In genomic region chr3:32493437-32494414, GRCh38 we compare ENCODE assay signal across 10 cellular contexts. TPM values are rescaled to one million over a fixed set of nuclear protein-coding genes. Genes with fewer than 3 reads are reported as not detected.
DNase-seq lines count a peak whose midpoint lies in the region; ATAC-seq and TF ChIP-seq lines count a peak whose summit lies in the region.
"Had no signal": no experiment of that assay in that cellular context is flagged by ENCODE, and none has a peak within 500 bp of the region (broad histone marks: within the 10 kb centered on the region; RNA-seq: fewer than 3 reads in every experiment).

No MANE protein-coding gene starts in this region.

- no peaks in the 10 kb centered on the region for H4K20me1 ChIP-seq in mammary epithelial cell (ENCODE audit: insufficient read depth, low read length)

- ATAC-seq in HG02885 (IDR thresholded peaks at IDR 0.05; ENCODE audit: poor library complexity, unreplicated experiment): peak; percentile 81
- peak; percentile 28 for ATAC-seq in upper lobe of right lung
- ATAC-seq: heart right ventricle had no signal

- TF ChIP-seq CTCF in mammary epithelial cell (conservative IDR thresholded peaks at IDR 0.05 in 1 of 2, IDR thresholded peaks at IDR 0.05 in 1 of 2; ENCODE audit: extremely low read depth in 1 of 2, insufficient read depth in 1 of 2, low read depth in 1 of 2, low read length in 2 of 2): no peak
- no peak for TF ChIP-seq CTCF in breast epithelium (IDR thresholded peaks at IDR 0.05)
- no peak for TF ChIP-seq CTCF in VCaP (conservative IDR thresholded peaks at IDR 0.05)
- TF ChIP-seq CTCF in upper lobe of right lung (IDR thresholded peaks at IDR 0.05): no peak
- no peak for TF ChIP-seq CTCF in uterus (IDR thresholded peaks at IDR 0.05)

- CTCF ChIA-PET in mammary epithelial cell (lab: Charles Lee; ENCODE audit: low non-redundant PET): no interaction called here

- H3K27ac ChIP-seq in mammary epithelial cell (ENCODE audit: insufficient read depth, low read depth, low read length) (peak overlapping the region; percentile 16), breast epithelium (peak overlapping the region in 1 of 2 donors; percentile 38), VCaP (peak overlapping the region; percentile 84), upper lobe of right lung (no peak overlapping the region), uterus (no peak overlapping the region)
- H3K27ac ChIP-seq: heart right ventricle had no signal

- no peak overlapping the region for H3K9ac ChIP-seq in mammary epithelial cell (ENCODE audit: insufficient read depth, low read length)

- H3K4me1 ChIP-seq in mammary epithelial cell (ENCODE audit: insufficient read depth, low read length): peaks cover 31% of the 10 kb centered on the region
- H3K4me1 ChIP-seq in breast epithelium: peaks cover 0 to 11% of the 10 kb centered on the region in 2 donors
- peaks cover 24% of the 10 kb centered on the region for H3K4me1 ChIP-seq in upper lobe of right lung
- peaks cover 0 to 6% of the 10 kb centered on the region in 2 donors for H3K4me1 ChIP-seq in uterus

- no TSS peak for BruUV-seq in mammary epithelial cell (replicated peaks; lab: Mats Ljungman, UMichigan)

- H3K79me2 ChIP-seq in mammary epithelial cell (ENCODE audit: insufficient read depth, low read length): peaks cover 62% of the 10 kb centered on the region

- no peaks in the 10 kb centered on the region for H3K27me3 ChIP-seq in mammary epithelial cell (ENCODE audit: insufficient read depth, low read length)
- H3K27me3 ChIP-seq in breast epithelium: no peaks in the 10 kb centered on the region
- H3K27me3 ChIP-seq in upper lobe of right lung: no peaks in the 10 kb centered on the region
- H3K27me3 ChIP-seq in uterus: no peaks in the 10 kb centered on the region
- H3K27me3 ChIP-seq: heart right ventricle had no signal

- no peak overlapping the region for H2AFZ ChIP-seq in mammary epithelial cell (ENCODE audit: low read depth, low read length)

- DNase-seq in mammary epithelial cell: peak; percentile 81
- DNase-seq in breast epithelium (ENCODE audit: low spot score in 2 of 2): no peak
- DNase-seq in upper lobe of right lung: no peak
- no peak for DNase-seq in NCI-H146 (lab: John Stamatoyannopoulos, UW)
- DNase-seq in NCI-H1417 (lab: John Stamatoyannopoulos, UW): no peak
- no peak for DNase-seq in uterus
- DNase-seq: activated naive CD4-positive, alpha-beta T cell treated with Interleukin-2 at 50 U/mL for 16 hours; heart right ventricle had no signal

- no peak overlapping the region for H3K4me3 ChIP-seq in mammary epithelial cell (replicated peaks in 1 of 3; ENCODE audit: insufficient read depth in 1 of 3, low read depth in 2 of 3, low read length in 3 of 3)
- no peak overlapping the region for H3K4me3 ChIP-seq in breast epithelium
- H3K4me3 ChIP-seq in upper lobe of right lung: no peak overlapping the region
- no peak overlapping the region for H3K4me3 ChIP-seq in uterus
- H3K4me3 ChIP-seq: heart right ventricle had no signal

- in situ Hi-C loops in mammary epithelial cell (cut with MboI; ENCODE audit: low sequenced_read_pairs in 2 of 2): no loop called here

- WGBS in mammary epithelial cell (ENCODE audit: low coverage, missing lambda C conversion rate): 82% methylated on average over 3 of the region's 3 CpGs

- H3K4me2 ChIP-seq in mammary epithelial cell (ENCODE audit: insufficient read depth, low read depth, low read length): peak overlapping the region; percentile 11

- dilution Hi-C loops in mammary epithelial cell (cut with HindIII; ENCODE audit: low sequenced_read_pairs): no loop called here

- no peaks in the 10 kb centered on the region for H3K9me3 ChIP-seq in mammary epithelial cell (replicated peaks; ENCODE audit: insufficient read depth, low read length)
- no peaks in the 10 kb centered on the region for H3K9me3 ChIP-seq in breast epithelium
- H3K9me3 ChIP-seq in upper lobe of right lung: no peaks in the 10 kb centered on the region
- no peaks in the 10 kb centered on the region for H3K9me3 ChIP-seq in uterus
- H3K9me3 ChIP-seq: heart right ventricle had no signal

- H3K36me3 ChIP-seq in mammary epithelial cell (ENCODE audit: insufficient read depth, low read length) (no peaks in the 10 kb centered on the region), breast epithelium (no peaks in the 10 kb centered on the region), upper lobe of right lung (peaks cover 18% of the 10 kb centered on the region), uterus (no peaks in the 10 kb centered on the region)

- TF ChIP-seq POLR2A in breast epithelium (IDR thresholded peaks at IDR 0.05): no peak
- no peak for TF ChIP-seq POLR2A in uterus (IDR thresholded peaks at IDR 0.05)

- intact Hi-C loops in mammary epithelial cell (cut with micrococcal nuclease): no loop called here
- intact Hi-C loops in breast epithelium (cut with DNase I; ENCODE audit: low total_unique reads): no loop called here
- intact Hi-C loops in upper lobe of right lung (cut with DNase I): no loop called here
- intact Hi-C loops in uterus (cut with DNase I; ENCODE audit: low total_unique reads): no loop called here

RNA-seq across cellular contexts. Expression of gene CMTM6, which starts 8.9 kb away (rescaled TPM):
- total RNA-seq in mammary epithelial cell (100 to 1,000 TPM in 1 of 2 donors, 10 to 100 TPM in 1; 70.0 to 174 TPM), breast epithelium (100 to 1,000 TPM in 1 of 3 donors, 10 to 100 TPM in 2; 52.6 to 151 (median 89.5) TPM), upper lobe of right lung (58.9 TPM), uterus (100 to 1,000 TPM in 1 of 4 donors, 10 to 100 TPM in 3; 12.8 to 118 (median 52.4) TPM)
- 43.6 TPM for polyA plus RNA-seq in mammary epithelial cell
- 44.9 TPM for polyA minus RNA-seq in mammary epithelial cell

Comparison
In these comparisons a context has a peak if more than half of its experiments do, and no peak if none do; other contexts are left out.
1. H3K27ac ChIP-seq: peak in mammary epithelial cell (single experiment) and VCaP (single experiment); none in upper lobe of right lung (single experiment) and uterus (0 of 2).